Comparison of ENCODE assay signal across 1 cellular context in genomic region chr1:163162281-163162937, GRCh38.
TF ChIP-seq lines count a peak whose summit lies in the region.

No MANE protein-coding gene starts in this region.

TF ChIP-seq in IMR-90, 13 proteins besides CTCF, POLR2A, EP300 and RAD21:
- TF ChIP-seq ELK1 (IDR thresholded peaks at IDR 0.05; ENCODE audit: borderline replicate concordance, low read depth, low read length) (no peak), CHD1 (IDR thresholded peaks at IDR 0.05; ENCODE audit: low read depth, low read length) (no peak), RFX5 (IDR thresholded peaks at IDR 0.05; ENCODE audit: low read depth, low read length) (no peak), CEBPB (IDR thresholded peaks at IDR 0.05; ENCODE audit: low read depth, low read length) (no peak), SMC3 (IDR thresholded peaks at IDR 0.05; ENCODE audit: low read depth, low read length) (no peak), RCOR1 (IDR thresholded peaks at IDR 0.05; ENCODE audit: insufficient replicate concordance, low read length) (no peak), MAZ (IDR thresholded peaks at IDR 0.05; ENCODE audit: borderline replicate concordance, low read depth, low read length) (no peak)
